In the genomic region with DNA sequence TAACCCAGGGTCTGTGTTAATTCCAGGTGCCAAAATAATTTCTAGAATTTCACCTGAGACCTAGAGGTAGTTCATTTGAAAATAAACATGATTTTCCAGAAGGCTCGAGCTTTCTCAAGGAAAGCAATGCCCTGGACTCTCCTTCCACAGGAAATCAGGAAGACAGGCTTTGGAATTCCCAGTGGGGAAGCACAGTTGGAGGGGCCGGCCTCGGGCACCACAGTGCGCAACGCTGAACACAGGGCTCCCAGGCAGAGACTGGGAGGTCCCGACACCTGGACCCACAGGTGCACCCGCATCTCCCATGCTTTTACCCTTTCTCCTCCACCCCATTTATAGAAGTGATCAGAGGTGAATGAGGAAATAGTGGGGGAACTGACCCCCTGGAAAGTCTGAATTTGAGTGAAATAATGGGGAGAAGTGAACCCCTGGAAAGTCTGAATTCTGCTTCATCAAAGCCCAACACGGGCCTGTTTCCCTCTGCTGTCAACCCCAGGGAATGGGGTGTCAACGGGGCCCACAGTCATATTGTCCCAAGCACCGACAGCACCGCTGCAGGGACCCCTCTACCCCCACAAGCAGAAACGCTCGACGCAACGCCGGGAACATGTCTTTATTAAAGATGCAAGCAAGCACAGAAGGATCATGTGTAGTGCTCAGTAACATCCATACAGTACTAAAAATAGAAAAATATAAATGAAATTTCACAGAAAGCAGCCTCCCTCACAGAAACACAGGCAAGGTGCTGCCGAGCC, we compare ENCODE assay signal across 2 cellular contexts.
TF ChIP-seq lines count a peak whose summit lies in the region.

No MANE protein-coding gene starts in this region.

TF ChIP-seq in A549, 52 proteins besides CTCF, POLR2A, EP300 and RAD21:
- TF ChIP-seq GATA3 (IDR thresholded peaks at IDR 0.05; ENCODE audit: borderline replicate concordance) = no peak
- TF ChIP-seq, protein P1, sequence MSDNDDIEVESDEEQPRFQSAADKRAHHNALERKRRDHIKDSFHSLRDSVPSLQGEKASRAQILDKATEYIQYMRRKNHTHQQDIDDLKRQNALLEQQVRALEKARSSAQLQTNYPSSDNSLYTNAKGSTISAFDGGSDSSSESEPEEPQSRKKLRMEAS (IDR thresholded peaks at IDR 0.05) = no peak
- TF ChIP-seq ZFP36 (IDR thresholded peaks at IDR 0.05; ENCODE audit: borderline replicate concordance, partially characterized antibody) = no peak
- no peak for TF ChIP-seq HOXA7 (CRISPR knock-in tag; IDR thresholded peaks at IDR 0.05)
- TF ChIP-seq NR3C1 (IDR thresholded peaks at IDR 0.05) = no peak
- TF ChIP-seq NPAS2 (CRISPR knock-in tag; IDR thresholded peaks at IDR 0.05; ENCODE audit: borderline replicate concordance) = no peak
- TF ChIP-seq SMC3 (IDR thresholded peaks at IDR 0.05) = no peak
- no peak for TF ChIP-seq EHF (CRISPR knock-in tag; IDR thresholded peaks at IDR 0.05)
- no peak for TF ChIP-seq CHD2 (IDR thresholded peaks at IDR 0.05; ENCODE audit: low read length, partially characterized antibody)
- no peak for TF ChIP-seq KDM5A (IDR thresholded peaks at IDR 0.05)
- TF ChIP-seq, protein P2, sequence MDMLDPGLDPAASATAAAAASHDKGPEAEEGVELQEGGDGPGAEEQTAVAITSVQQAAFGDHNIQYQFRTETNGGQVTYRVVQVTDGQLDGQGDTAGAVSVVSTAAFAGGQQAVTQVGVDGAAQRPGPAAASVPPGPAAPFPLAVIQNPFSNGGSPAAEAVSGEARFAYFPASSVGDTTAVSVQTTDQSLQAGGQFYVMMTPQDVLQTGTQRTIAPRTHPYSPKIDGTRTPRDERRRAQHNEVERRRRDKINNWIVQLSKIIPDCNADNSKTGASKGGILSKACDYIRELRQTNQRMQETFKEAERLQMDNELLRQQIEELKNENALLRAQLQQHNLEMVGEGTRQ (IDR thresholded peaks at IDR 0.05) = no peak
- TF ChIP-seq, protein P3, sequence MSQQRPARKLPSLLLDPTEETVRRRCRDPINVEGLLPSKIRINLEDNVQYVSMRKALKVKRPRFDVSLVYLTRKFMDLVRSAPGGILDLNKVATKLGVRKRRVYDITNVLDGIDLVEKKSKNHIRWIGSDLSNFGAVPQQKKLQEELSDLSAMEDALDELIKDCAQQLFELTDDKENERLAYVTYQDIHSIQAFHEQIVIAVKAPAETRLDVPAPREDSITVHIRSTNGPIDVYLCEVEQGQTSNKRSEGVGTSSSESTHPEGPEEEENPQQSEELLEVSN (IDR thresholded peaks at IDR 0.05; ENCODE audit: borderline replicate concordance, low read depth) = no peak
- TF ChIP-seq HOXB13 (CRISPR knock-in tag; IDR thresholded peaks at IDR 0.05; ENCODE audit: low read depth) = no peak
- no peak for TF ChIP-seq POLR2AphosphoS2 (conservative IDR thresholded peaks at IDR 0.05; ENCODE audit: low read length)
- TF ChIP-seq, protein P4, sequence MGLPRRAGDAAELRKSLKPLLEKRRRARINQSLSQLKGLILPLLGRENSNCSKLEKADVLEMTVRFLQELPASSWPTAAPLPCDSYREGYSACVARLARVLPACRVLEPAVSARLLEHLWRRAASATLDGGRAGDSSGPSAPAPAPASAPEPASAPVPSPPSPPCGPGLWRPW (IDR thresholded peaks at IDR 0.05) = no peak
- no peak for TF ChIP-seq FOXS1 (CRISPR knock-in tag; IDR thresholded peaks at IDR 0.05)
- TF ChIP-seq ZC3H11A (IDR thresholded peaks at IDR 0.05) = no peak
- TF ChIP-seq ESRRA (IDR thresholded peaks at IDR 0.05; ENCODE audit: borderline replicate concordance, low read length) = no peak

TF ChIP-seq in SK-N-SH treated with all-trans-retinoic acid at 6 μM for 48 hours, 23 proteins besides CTCF, POLR2A, EP300 and RAD21:
- TF ChIP-seq ZNF565 (CRISPR knock-in tag; conservative IDR thresholded peaks at IDR 0.05; ENCODE audit: low read depth) (no peak), SNAI2 (CRISPR knock-in tag; IDR thresholded peaks at IDR 0.05) (no peak), RARB (CRISPR knock-in tag; IDR thresholded peaks at IDR 0.05) (no peak), PPARA (CRISPR knock-in tag; IDR thresholded peaks at IDR 0.05; ENCODE audit: borderline replicate concordance) (no peak), TOX (CRISPR knock-in tag; IDR thresholded peaks at IDR 0.05; ENCODE audit: borderline replicate concordance) (no peak), GLIS3 (CRISPR knock-in tag; IDR thresholded peaks at IDR 0.05) (no peak), ZFP3 (CRISPR knock-in tag; IDR thresholded peaks at IDR 0.05) (no peak)
- TF ChIP-seq, protein P5, sequence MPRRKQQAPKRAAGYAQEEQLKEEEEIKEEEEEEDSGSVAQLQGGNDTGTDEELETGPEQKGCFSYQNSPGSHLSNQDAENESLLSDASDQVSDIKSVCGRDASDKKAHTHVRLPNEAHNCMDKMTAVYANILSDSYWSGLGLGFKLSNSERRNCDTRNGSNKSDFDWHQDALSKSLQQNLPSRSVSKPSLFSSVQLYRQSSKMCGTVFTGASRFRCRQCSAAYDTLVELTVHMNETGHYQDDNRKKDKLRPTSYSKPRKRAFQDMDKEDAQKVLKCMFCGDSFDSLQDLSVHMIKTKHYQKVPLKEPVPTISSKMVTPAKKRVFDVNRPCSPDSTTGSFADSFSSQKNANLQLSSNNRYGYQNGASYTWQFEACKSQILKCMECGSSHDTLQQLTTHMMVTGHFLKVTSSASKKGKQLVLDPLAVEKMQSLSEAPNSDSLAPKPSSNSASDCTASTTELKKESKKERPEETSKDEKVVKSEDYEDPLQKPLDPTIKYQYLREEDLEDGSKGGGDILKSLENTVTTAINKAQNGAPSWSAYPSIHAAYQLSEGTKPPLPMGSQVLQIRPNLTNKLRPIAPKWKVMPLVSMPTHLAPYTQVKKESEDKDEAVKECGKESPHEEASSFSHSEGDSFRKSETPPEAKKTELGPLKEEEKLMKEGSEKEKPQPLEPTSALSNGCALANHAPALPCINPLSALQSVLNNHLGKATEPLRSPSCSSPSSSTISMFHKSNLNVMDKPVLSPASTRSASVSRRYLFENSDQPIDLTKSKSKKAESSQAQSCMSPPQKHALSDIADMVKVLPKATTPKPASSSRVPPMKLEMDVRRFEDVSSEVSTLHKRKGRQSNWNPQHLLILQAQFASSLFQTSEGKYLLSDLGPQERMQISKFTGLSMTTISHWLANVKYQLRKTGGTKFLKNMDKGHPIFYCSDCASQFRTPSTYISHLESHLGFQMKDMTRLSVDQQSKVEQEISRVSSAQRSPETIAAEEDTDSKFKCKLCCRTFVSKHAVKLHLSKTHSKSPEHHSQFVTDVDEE (CRISPR knock-in tag; IDR thresholded peaks at IDR 0.05) = no peak
- TF ChIP-seq, protein P6, sequence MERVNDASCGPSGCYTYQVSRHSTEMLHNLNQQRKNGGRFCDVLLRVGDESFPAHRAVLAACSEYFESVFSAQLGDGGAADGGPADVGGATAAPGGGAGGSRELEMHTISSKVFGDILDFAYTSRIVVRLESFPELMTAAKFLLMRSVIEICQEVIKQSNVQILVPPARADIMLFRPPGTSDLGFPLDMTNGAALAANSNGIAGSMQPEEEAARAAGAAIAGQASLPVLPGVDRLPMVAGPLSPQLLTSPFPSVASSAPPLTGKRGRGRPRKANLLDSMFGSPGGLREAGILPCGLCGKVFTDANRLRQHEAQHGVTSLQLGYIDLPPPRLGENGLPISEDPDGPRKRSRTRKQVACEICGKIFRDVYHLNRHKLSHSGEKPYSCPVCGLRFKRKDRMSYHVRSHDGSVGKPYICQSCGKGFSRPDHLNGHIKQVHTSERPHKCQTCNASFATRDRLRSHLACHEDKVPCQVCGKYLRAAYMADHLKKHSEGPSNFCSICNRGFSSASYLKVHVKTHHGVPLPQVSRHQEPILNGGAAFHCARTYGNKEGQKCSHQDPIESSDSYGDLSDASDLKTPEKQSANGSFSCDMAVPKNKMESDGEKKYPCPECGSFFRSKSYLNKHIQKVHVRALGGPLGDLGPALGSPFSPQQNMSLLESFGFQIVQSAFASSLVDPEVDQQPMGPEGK (CRISPR knock-in tag; IDR thresholded peaks at IDR 0.05; ENCODE audit: borderline replicate concordance) = no peak
